In genomic region chr9:37979844-37980243, GRCh38 we compare ENCODE assay signal across 25 cellular contexts.
"Had no signal": no experiment of that assay in that cellular context is flagged by ENCODE, and none has a peak within 500 bp of the region (broad histone marks: within the 10 kb centered on the region; RNA-seq: fewer than 3 reads in every experiment).

No MANE protein-coding gene starts in this region.

- H3K36me3 ChIP-seq: heart right ventricle, lower lobe of right lung, neutrophil, pancreas had no signal

- H3K9me3 ChIP-seq: esophagus squamous epithelium, heart right ventricle, lower lobe of right lung, neutrophil, pancreas, right lobe of liver, testis, tibial artery had no signal

- H3K4me3 ChIP-seq: coronary artery, esophagus squamous epithelium, heart right ventricle, lower lobe of right lung, pancreas, right lobe of liver, testis, tibial artery had no signal

- H3K27ac ChIP-seq: coronary artery, esophagus squamous epithelium, heart right ventricle, lower lobe of right lung, neutrophil, right lobe of liver, testis, tibial artery had no signal

- H3K27me3 ChIP-seq: esophagus squamous epithelium, heart right ventricle, pancreas, right lobe of liver, testis, tibial artery had no signal

- H3K4me1 ChIP-seq: right lobe of liver, testis had no signal

- DNase-seq: dermis blood vessel endothelial cell; effector memory CD8-positive, alpha-beta T cell; erythroblast; esophagus squamous epithelium; foreskin melanocyte; glutamatergic neuron; heart right ventricle; hippocampal formation; left cardiac atrium; left ventricle myocardium superior; lower lobe of right lung; natural killer cell; small intestine; stimulated activated CD4-positive, alpha-beta T cell treated with anti-CD3 and anti-CD28 coated beads, Interleukin-12 subunit alpha, Interleukin-12 subunit beta, amount 100 ng/mL, for 4 hours; stimulated activated CD4-positive, alpha-beta T cell treated with anti-CD3 and anti-CD28 coated beads, Interleukin-1b, Interleukin-23, amount 100 ng/mL, for 48 hours; stimulated activated CD4-positive, alpha-beta T cell treated with anti-CD3 and anti-CD28 coated beads, Interleukin-4, amount 100 ng/mL, for 1 hour; stimulated activated CD8-positive, alpha-beta memory T cell treated with anti-CD3 and anti-CD28 coated beads, Interleukin-4, amount 100 ng/mL, for 48 hours; stimulated activated naive CD4-positive, alpha-beta T cell; stimulated activated naive CD8-positive, alpha-beta T cell treated with anti-CD3 and anti-CD28 coated beads, Interleukin-15, amount 100 ng/mL, for 72 hours; testis; tibial artery had no signal

- ATAC-seq: effector memory CD8-positive, alpha-beta T cell; heart right ventricle; left cardiac atrium; left ventricle myocardium superior; lower lobe of right lung; natural killer cell; pancreas; right lobe of liver; stimulated activated naive CD8-positive, alpha-beta T cell treated with anti-CD3 and anti-CD28 coated beads, Interleukin-15, amount 100 ng/mL, for 72 hours had no signal
